8 cellular contexts compared by ENCODE assay signal in genomic region chr3:184134746-184135148, GRCh38. TPM values are rescaled to one million over a fixed set of nuclear protein-coding genes. Genes with fewer than 3 reads are reported as not detected.
A peak's percentile ranks its signal among the peaks of the same experiment; 100 is the strongest.
DNase-seq lines count a peak whose midpoint lies in the region; ATAC-seq and TF ChIP-seq lines count a peak whose summit lies in the region.

No MANE protein-coding gene starts in this region.

- peak overlapping the region; percentile 94 for H3K4me3 Mint-ChIP-seq in WTC11

- H3K9me3 ChIP-seq in left ventricle myocardium inferior (replicated peaks), result no peaks in the 10 kb centered on the region
- H3K9me3 ChIP-seq in skeletal muscle satellite cell (replicated peaks; ENCODE audit: low read length), result no peaks in the 10 kb centered on the region

- peaks cover 24% of the 10 kb centered on the region for H3K36me3 ChIP-seq in left ventricle myocardium inferior
- peaks cover 9% of the 10 kb centered on the region for H3K36me3 ChIP-seq in skeletal muscle satellite cell (ENCODE audit: insufficient read depth, low read length)

- TF ChIP-seq CTCF in WTC11 (IDR thresholded peaks at IDR 0.05), result no peak
- TF ChIP-seq CTCF in left ventricle myocardium inferior (IDR thresholded peaks at IDR 0.05; ENCODE audit: borderline replicate concordance), result no peak

- peak overlapping the region; percentile 91 for H3K4me2 ChIP-seq in skeletal muscle satellite cell (ENCODE audit: low read length)

- intact Hi-C loops in left ventricle myocardium inferior (cut with micrococcal nuclease), result no loop called here

- no peaks in the 10 kb centered on the region for H3K9me3 Mint-ChIP-seq in WTC11

- H3K9ac ChIP-seq in skeletal muscle satellite cell (ENCODE audit: low read depth, low read length), result peak overlapping the region; percentile 91

- H3K4me3 ChIP-seq in left ventricle myocardium inferior, result peak overlapping the region; percentile 100
- H3K4me3 ChIP-seq in skeletal muscle satellite cell (ENCODE audit: low read length), result peak overlapping the region; percentile 92

- no peak for DNase-seq in WTC11 (ENCODE audit: low spot score)
- no peak for DNase-seq in left ventricle myocardium inferior
- no peak for DNase-seq in stimulated activated CD4-positive, alpha-beta T cell treated with anti-CD3 and anti-CD28 coated beads, Interleukin-2, amount 100 ng/mL, for 24 hours
- DNase-seq in HK-2 (ENCODE audit: unreplicated experiment), result no peak
- DNase-seq in stimulated activated CD4-positive, alpha-beta T cell treated with anti-CD3 and anti-CD28 coated beads, Interleukin-1b, Interleukin-23, amount 100 ng/mL, for 48 hours, result no peak

- H3K27me3 Mint-ChIP-seq in WTC11 (ENCODE audit: low read depth), result no peaks in the 10 kb centered on the region

- H3K4me1 Mint-ChIP-seq in WTC11, result peaks cover 20% of the 10 kb centered on the region

- peak overlapping the region; percentile 89 for H3K27ac Mint-ChIP-seq in WTC11

- H3K27ac ChIP-seq in left ventricle myocardium inferior (replicated peaks), result peak overlapping the region; percentile 94

- H3K36me3 Mint-ChIP-seq in WTC11, result 0 out of 2 replicates have a peak, but pooled peaks cover 3% of the 10 kb centered on the region

- POLR2A ChIA-PET in WTC11 (lab: Charles Lee), result interaction anchor here (1.0 to 1.4 kb wide), 2 partner anchors 26 to 51 kb away, joined by 3 read pairs; partner anchors contain the start of gene ABCF3

- H3K27me3 ChIP-seq in left ventricle myocardium inferior (ENCODE audit: low read depth), result no peaks in the 10 kb centered on the region
- H3K27me3 ChIP-seq in skeletal muscle satellite cell (ENCODE audit: control insufficient read depth, insufficient read depth, low read length), result no peaks in the 10 kb centered on the region

- peaks cover 36% of the 10 kb centered on the region for H3K4me1 ChIP-seq in left ventricle myocardium inferior
- peaks cover 15% of the 10 kb centered on the region for H3K4me1 ChIP-seq in skeletal muscle satellite cell (ENCODE audit: control insufficient read depth, insufficient read depth, low read length)

- ATAC-seq in GM18508 (IDR thresholded peaks at IDR 0.05; ENCODE audit: insufficient read depth, unreplicated experiment) (peak; percentile 21), HG02870 (IDR thresholded peaks at IDR 0.05; ENCODE audit: unreplicated experiment) (peak; percentile 25), WTC11 (no peak)

- CTCF ChIA-PET in WTC11 (lab: Charles Lee), result interaction anchor here (0.6 to 2.8 kb wide), 15 partner anchors 10 to 250 kb away, joined by 3 to 12 read pairs (median 4); partner anchors contain the start of genes ABCC5, CAMK2N2, EEF1AKMT4 and PARL

TF ChIP-seq in WTC11, 78 proteins besides CTCF, POLR2A, EP300 and RAD21:
- TF ChIP-seq EMX1 (CRISPR knock-in tag; IDR thresholded peaks at IDR 0.05), result no peak
- 0 out of 2 replicates have a peak, but pooled peaks have one; percentile 19 for TF ChIP-seq CREM (CRISPR knock-in tag; IDR thresholded peaks at IDR 0.05)

RNA-seq across cellular contexts. Expression of gene EIF2B5, which starts 0.4 kb away (rescaled TPM):
- 36.6 to 42.3 TPM (median 38.0 TPM) in 3 replicates for total RNA-seq in WTC11 (2021)
- 32.1 TPM for total RNA-seq in left ventricle myocardium inferior
- total RNA-seq in skeletal muscle satellite cell (2012; rRNA removed), result 21.0 and 23.4 TPM in 2 replicates

RNA-seq across cellular contexts. Expression of gene DVL3, which starts 20.4 kb away (rescaled TPM):
- total RNA-seq in WTC11 (2021) (64.5 to 76.2 TPM (median 66.5 TPM) in 3 replicates), left ventricle myocardium inferior (63.5 TPM)
- total RNA-seq in skeletal muscle satellite cell (2012; rRNA removed), result 25.9 and 28.6 TPM in 2 replicates

RNA-seq across cellular contexts. Expression of gene HTR3E, which starts 37.9 kb away (rescaled TPM):
- total RNA-seq in WTC11 (2021), result not detected in 3 replicates
- total RNA-seq in left ventricle myocardium inferior, result not detected
- total RNA-seq in skeletal muscle satellite cell (2012; rRNA removed), result 0.66 TPM in 1 of 2 replicates, not detected in the other

RNA-seq across cellular contexts. Expression of gene AP2M1, which starts 39.9 kb away (rescaled TPM):
- 370 to 399 TPM (median 383 TPM) in 3 replicates for total RNA-seq in WTC11 (2021)
- 336 TPM for total RNA-seq in left ventricle myocardium inferior
- 395 and 485 TPM in 2 replicates for total RNA-seq in skeletal muscle satellite cell (2012; rRNA removed)

RNA-seq across cellular contexts. Expression of gene ABCF3, which starts 51.3 kb away (rescaled TPM):
- total RNA-seq in WTC11 (2021) (49.7 to 63.6 TPM (median 50.0 TPM) in 3 replicates), left ventricle myocardium inferior (70.2 TPM)
- 32.7 and 37.8 TPM in 2 replicates for total RNA-seq in skeletal muscle satellite cell (2012; rRNA removed)
